Comparison of ENCODE assay signal across 8 cellular contexts in the genomic region with DNA sequence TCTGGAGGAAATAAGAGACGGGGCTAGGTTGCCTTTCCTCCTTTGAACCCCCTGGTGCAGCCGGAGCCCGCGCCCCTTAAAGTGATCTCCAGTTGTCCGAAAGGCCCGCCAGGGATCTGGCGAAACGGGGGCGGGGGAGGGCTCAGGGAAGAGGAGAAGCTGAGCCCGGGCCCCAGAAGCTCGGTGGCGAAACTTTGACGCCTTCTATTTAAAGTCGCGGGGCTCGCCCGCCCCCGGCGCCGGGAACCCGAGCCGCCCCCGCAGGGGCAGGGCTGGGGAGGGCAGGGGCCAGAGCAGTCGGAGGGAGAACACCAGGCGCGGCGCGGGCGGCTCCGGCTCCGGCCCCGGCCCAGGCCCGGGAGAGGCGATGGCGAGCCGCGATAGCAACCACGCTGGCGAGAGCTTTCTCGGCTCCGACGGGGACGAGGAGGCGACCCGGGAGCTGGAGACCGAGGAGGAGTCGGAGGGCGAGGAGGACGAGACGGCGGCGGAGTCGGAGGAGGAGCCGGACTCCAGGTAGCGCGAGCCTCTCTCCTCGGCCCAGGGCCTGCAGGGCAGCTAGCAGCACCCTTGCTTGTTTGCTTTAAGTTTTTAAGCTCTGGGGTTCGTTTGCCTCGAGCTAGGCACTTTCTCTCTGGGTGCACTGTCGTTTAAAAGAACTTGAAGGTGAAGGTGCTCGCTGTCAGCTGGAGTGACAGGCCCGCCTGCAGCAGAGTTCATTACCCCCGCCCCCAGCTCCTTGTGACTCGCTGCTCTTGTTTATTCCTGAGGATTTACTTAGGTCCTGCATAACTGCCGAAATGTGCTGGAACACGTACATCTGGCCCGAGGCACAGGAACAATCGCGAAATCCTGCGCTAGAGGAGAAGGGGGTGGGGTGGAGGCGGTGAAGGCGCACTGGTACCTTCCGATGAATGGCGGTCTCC. TPM values are rescaled to one million over a fixed set of nuclear protein-coding genes. Genes with fewer than 3 reads are reported as not detected.
A peak's percentile ranks its signal among the peaks of the same experiment; 100 is the strongest.
DNase-seq lines count a peak whose midpoint lies in the region; ATAC-seq and TF ChIP-seq lines count a peak whose summit lies in the region.

Gene CMYA5 (plus strand): TSS at position 296 of the 926 bp plus-strand sequence. CDS start 72 bp downstream, at position 368.

- H3K4me3 ChIP-seq in HUES6 (ENCODE audit: low read depth, low read length), result peak within 1 kb of the TSS; percentile 67
- peak within 1 kb of the TSS; percentile 9 for H3K4me3 ChIP-seq in kidney epithelial cell (ENCODE audit: low read depth, low read length)
- peak within 1 kb of the TSS; percentile 64 for H3K4me3 ChIP-seq in skeletal muscle satellite cell (ENCODE audit: low read length)

- H3K27ac ChIP-seq in HUES6 (ENCODE audit: low read depth, low read length), result no peak within 1 kb of the TSS

- H3K9me3 ChIP-seq in HUES6 (ENCODE audit: control insufficient read depth, insufficient read depth, low read depth, low read length) (0 out of 2 replicates have a peak, but pooled peaks cover 2% of the 10 kb centered on the region), skeletal muscle satellite cell (replicated peaks; ENCODE audit: low read length) (no peaks in the 10 kb centered on the region)

- no peaks in the 10 kb centered on the region for H3K27me3 ChIP-seq in HUES6 (ENCODE audit: control insufficient read depth, insufficient read depth, low read length)
- no peaks in the 10 kb centered on the region for H3K27me3 ChIP-seq in kidney epithelial cell (ENCODE audit: control insufficient read depth, insufficient read depth, low read length)
- no peaks in the 10 kb centered on the region for H3K27me3 ChIP-seq in skeletal muscle satellite cell (ENCODE audit: control insufficient read depth, insufficient read depth, low read length)

- H3K4me1 ChIP-seq in HUES6 (ENCODE audit: control insufficient read depth, insufficient read depth, low read length) (peaks cover 14% of the 10 kb centered on the region; the same call in 1 of the 2 replicates), skeletal muscle satellite cell (ENCODE audit: control insufficient read depth, insufficient read depth, low read length) (peaks cover 22% of the 10 kb centered on the region)

- no peak for TF ChIP-seq CTCF in kidney epithelial cell (IDR thresholded peaks at IDR 0.05; ENCODE audit: insufficient read depth, low read length, poor library complexity, severe bottlenecking)

- peak within 1 kb of the TSS; percentile 63 for H3K9ac ChIP-seq in HUES6 (ENCODE audit: low read length)
- peak within 1 kb of the TSS; percentile 46 for H3K9ac ChIP-seq in skeletal muscle satellite cell (ENCODE audit: low read depth, low read length)

- peak within 1 kb of the TSS; percentile 80 for H3K4me2 ChIP-seq in skeletal muscle satellite cell (ENCODE audit: low read length)

- DNase-seq in ecto neural progenitor cell (ENCODE audit: low spot score) (peak; percentile 73), kidney epithelial cell (ENCODE audit: low read depth) (no peak), NCI-H82 treated with DMSO at 0.1 percent for 48 hours (lab: John Stamatoyannopoulos, UW; ENCODE audit: unreplicated experiment) (no peak), NCI-H446 treated with DMSO at 0.1 percent for 48 hours (lab: John Stamatoyannopoulos, UW) (no peak), NCI-H446 (lab: John Stamatoyannopoulos, UW) (no peak)

- 0 out of 2 replicates have a peak, but pooled peaks cover 8% of the 10 kb centered on the region for H3K36me3 ChIP-seq in HUES6 (ENCODE audit: control insufficient read depth, insufficient read depth, low read length)
- H3K36me3 ChIP-seq in kidney epithelial cell (ENCODE audit: control insufficient read depth, insufficient read depth, low read length), result no peaks in the 10 kb centered on the region
- H3K36me3 ChIP-seq in skeletal muscle satellite cell (ENCODE audit: insufficient read depth, low read length), result peaks cover 9% of the 10 kb centered on the region

- ATAC-seq in GM21717 (IDR thresholded peaks at IDR 0.05; ENCODE audit: unreplicated experiment), result no peak

RNA-seq across cellular contexts. Expression of gene CMYA5, which starts in this region (rescaled TPM):
- total RNA-seq in kidney epithelial cell, result 0.96 and 2.9 TPM in 2 replicates
- total RNA-seq in skeletal muscle satellite cell (2012; rRNA removed), result 0.51 and 0.66 TPM in 2 replicates

Comparison
In these comparisons a context has a peak if more than half of its experiments do, and no peak if none do; other contexts are left out.
1. H3K4me3 ChIP-seq: peak in every context shown above with its lines; median percentile 67 in HUES6; 64 in skeletal muscle satellite cell; 9 in kidney epithelial cell.